Comparison of ENCODE assay signal across 28 cellular contexts in genomic region chr15:46127361-46127874, GRCh38.
DNase-seq lines count a peak whose midpoint lies in the region; ATAC-seq and TF ChIP-seq lines count a peak whose summit lies in the region.
"Had no signal": no experiment of that assay in that cellular context is flagged by ENCODE, and none has a peak within 500 bp of the region (broad histone marks: within the 10 kb centered on the region; RNA-seq: fewer than 3 reads in every experiment).

No MANE protein-coding gene starts in this region.

- H3K79me2 ChIP-seq in PC-3 (ENCODE audit: low read length) = no peaks in the 10 kb centered on the region

- H3K9me3 ChIP-seq in PC-3 (ENCODE audit: low read length) = 0 out of 2 replicates have a peak, but pooled peaks cover 7% of the 10 kb centered on the region
- H3K9me3 ChIP-seq: testis had no signal

- ATAC-seq in PC-3 (peak; percentile 88), HG02571 (IDR thresholded peaks at IDR 0.05; ENCODE audit: unreplicated experiment) (no peak), GM19324 (IDR thresholded peaks at IDR 0.05; ENCODE audit: low FRiP score, unreplicated experiment) (no peak)
- ATAC-seq: esophagus mucosa; HCT116; sciatic nerve; stimulated activated naive CD8-positive, alpha-beta T cell treated with anti-CD3 and anti-CD28 coated beads, Interleukin-15, Interleukin-2, amounts not matched to agents 100 U/mL and 50 U/mL, for 24 hours had no signal

- peaks cover 6% of the 10 kb centered on the region for H3F3A ChIP-seq in PC-3 (ENCODE audit: low read length, unreplicated experiment)

- H3K9me3 Mint-ChIP-seq in activated naive CD4-positive, alpha-beta T cell treated with anti-CD3 and anti-CD28 coated beads, Interleukin-2, amount 10 ng/mL, durations not matched to agents 7 days and 5 days = peaks cover 11% of the 10 kb centered on the region

- peak overlapping the region; percentile 62 for H3K4me2 ChIP-seq in PC-3 (ENCODE audit: low read length)

- peaks cover 30% of the 10 kb centered on the region for H3K4me1 ChIP-seq in PC-3 (ENCODE audit: insufficient read depth, low read length)
- H3K4me1 ChIP-seq: testis had no signal

- DNase-seq in activated naive CD4-positive, alpha-beta T cell treated with anti-CD3 and anti-CD28 coated beads, Interleukin-2, amount 10 ng/mL, durations not matched to agents 7 days and 5 days = no peak
- no peak for DNase-seq in activated naive CD4-positive, alpha-beta T cell treated with Interleukin-2 at 50 U/mL for 16 hours
- DNase-seq in PC-3 = peak; percentile 90
- DNase-seq in epithelial cell of prostate (ENCODE audit: low read depth, low spot score) = peak; percentile 16
- no peak for DNase-seq in stimulated activated CD4-positive, alpha-beta T cell treated with anti-CD3 and anti-CD28 coated beads, Interleukin-2, amount 100 ng/mL, for 48 hours
- no peak for DNase-seq in AG08395 (ENCODE audit: low spot score)
- DNase-seq: activated CD4-positive, alpha-beta memory T cell treated with anti-CD3 and anti-CD28 coated beads, Interleukin-2, amount 10 ng/mL, durations not matched to agents 7 days and 5 days; activated CD4-positive, CD25-positive, alpha-beta regulatory T cell treated with anti-CD3 and anti-CD28 coated beads, Interleukin-2, amount 50 U/mL, for 72 hours; activated CD8-positive, alpha-beta memory T cell treated with anti-CD3 and anti-CD28 coated beads, Interleukin-2, amount 50 U/mL, for 48 hours; CD8-positive, alpha-beta memory T cell; DMS153; effector memory CD4-positive, alpha-beta T cell; GDM1; hippocampal formation; NCI-H187 treated with DMSO at 0.1 percent for 48 hours; NCI-H69; stimulated activated naive CD8-positive, alpha-beta T cell treated with anti-CD3 and anti-CD28 coated beads, Interleukin-15, Interleukin-2, amounts not matched to agents 100 U/mL and 50 U/mL, for 24 hours; testis had no signal

- 0 out of 2 replicates have a peak overlapping the region, but pooled peaks have one; percentile 46 for H2AFZ ChIP-seq in PC-3 (ENCODE audit: low read length)

- no peaks in the 10 kb centered on the region for H3K36me3 ChIP-seq in PC-3 (ENCODE audit: low read depth, low read length)

- H3K27ac Mint-ChIP-seq in activated naive CD4-positive, alpha-beta T cell treated with anti-CD3 and anti-CD28 coated beads, Interleukin-2, amount 10 ng/mL, durations not matched to agents 7 days and 5 days = peak overlapping the region; percentile 43
- H3K27ac Mint-ChIP-seq: activated CD4-positive, alpha-beta memory T cell treated with anti-CD3 and anti-CD28 coated beads, Interleukin-2, amount 10 ng/mL, durations not matched to agents 7 days and 5 days; activated naive CD4-positive, alpha-beta T cell treated with anti-CD3 and anti-CD28 coated beads, Interleukin-2, amount 50 U/mL, for 24 hours; CD8-positive, alpha-beta memory T cell; memory B cell; T-helper 1 cell treated with Interleukin-12 subunit alpha and Interleukin-12 subunit beta and Interleukin-4 antibody, amounts not matched to agents 30 μg/mL and 1 μg/mL, for 36 hours had no signal

- peak overlapping the region; percentile 89 for H3K9ac ChIP-seq in PC-3 (ENCODE audit: low read length)

- H3K27ac ChIP-seq in PC-3 (ENCODE audit: low read length) (peak overlapping the region; percentile 100), epithelial cell of prostate (no peak overlapping the region)
- H3K27ac ChIP-seq: 22Rv1, coronary artery, testis had no signal

- H3K4me3 ChIP-seq in PC-3 (ENCODE audit: low read length) = peak overlapping the region; percentile 51
- H3K4me3 ChIP-seq: coronary artery, testis had no signal

- POLR2A ChIA-PET in PC-3 (lab: Charles Lee; ENCODE audit: unreplicated experiment) = no interaction called here

- no TSS peak for BruUV-seq in PC-3 (replicated peaks; lab: Mats Ljungman, UMichigan)

- no peak overlapping the region for H3K4me3 Mint-ChIP-seq in activated naive CD4-positive, alpha-beta T cell treated with anti-CD3 and anti-CD28 coated beads, Interleukin-2, amount 10 ng/mL, durations not matched to agents 7 days and 5 days
- H3K4me3 Mint-ChIP-seq: activated CD4-positive, alpha-beta memory T cell treated with anti-CD3 and anti-CD28 coated beads, Interleukin-2, amount 10 ng/mL, durations not matched to agents 7 days and 5 days; activated naive CD4-positive, alpha-beta T cell treated with anti-CD3 and anti-CD28 coated beads, Interleukin-2, amount 50 U/mL, for 24 hours; CD8-positive, alpha-beta memory T cell; memory B cell; T-helper 1 cell treated with Interleukin-12 subunit alpha and Interleukin-12 subunit beta and Interleukin-4 antibody, amounts not matched to agents 30 μg/mL and 1 μg/mL, for 36 hours had no signal

- no peak for TF ChIP-seq CTCF in PC-3 (conservative IDR thresholded peaks at IDR 0.05; ENCODE audit: low read depth, low read length)

- no peaks in the 10 kb centered on the region for H3K36me3 Mint-ChIP-seq in activated naive CD4-positive, alpha-beta T cell treated with anti-CD3 and anti-CD28 coated beads, Interleukin-2, amount 10 ng/mL, durations not matched to agents 7 days and 5 days
- H3K36me3 Mint-ChIP-seq: activated naive CD4-positive, alpha-beta T cell treated with anti-CD3 and anti-CD28 coated beads, Interleukin-2, amount 50 U/mL, for 24 hours; CD8-positive, alpha-beta memory T cell; memory B cell had no signal

- CTCF ChIA-PET in activated naive CD4-positive, alpha-beta T cell treated with anti-CD3 and anti-CD28 coated beads, Interleukin-2, amount 10 ng/mL, durations not matched to agents 7 days and 5 days (lab: Charles Lee) = no interaction called here
- CTCF ChIA-PET in PC-3 (lab: Charles Lee) = no interaction called here

- intact Hi-C loops in PC-3 (cut with micrococcal nuclease) = loop anchor here (5.0 kb wide), 3 partner anchors 40 to 485 kb away; no protein-coding TSS in a partner anchor

- H3K27me3 Mint-ChIP-seq in activated naive CD4-positive, alpha-beta T cell treated with anti-CD3 and anti-CD28 coated beads, Interleukin-2, amount 10 ng/mL, durations not matched to agents 7 days and 5 days = no peaks in the 10 kb centered on the region
- H3K27me3 Mint-ChIP-seq: activated CD4-positive, alpha-beta memory T cell treated with anti-CD3 and anti-CD28 coated beads, Interleukin-2, amount 10 ng/mL, durations not matched to agents 7 days and 5 days; activated naive CD4-positive, alpha-beta T cell treated with anti-CD3 and anti-CD28 coated beads, Interleukin-2, amount 50 U/mL, for 24 hours; CD8-positive, alpha-beta memory T cell; memory B cell had no signal

- H3K9me2 ChIP-seq in PC-3 (replicated peaks; ENCODE audit: low read length) = no peaks in the 10 kb centered on the region

- H4K20me1 ChIP-seq in PC-3 (ENCODE audit: low read length) = no peaks in the 10 kb centered on the region

- H3K4me1 Mint-ChIP-seq in activated naive CD4-positive, alpha-beta T cell treated with anti-CD3 and anti-CD28 coated beads, Interleukin-2, amount 10 ng/mL, durations not matched to agents 7 days and 5 days = no peaks in the 10 kb centered on the region
- H3K4me1 Mint-ChIP-seq: activated CD4-positive, alpha-beta memory T cell treated with anti-CD3 and anti-CD28 coated beads, Interleukin-2, amount 10 ng/mL, durations not matched to agents 7 days and 5 days; activated naive CD4-positive, alpha-beta T cell treated with anti-CD3 and anti-CD28 coated beads, Interleukin-2, amount 50 U/mL, for 24 hours; CD8-positive, alpha-beta memory T cell; memory B cell had no signal

- H3K27me3 ChIP-seq in PC-3 (ENCODE audit: low read length) = no peaks in the 10 kb centered on the region
- H3K27me3 ChIP-seq: testis had no signal

Comparison
In these comparisons a context has a peak if more than half of its experiments do, and no peak if none do; other contexts are left out.
1. DNase-seq: peak in PC-3 (single experiment) and epithelial cell of prostate (single experiment); none in activated naive CD4-positive, alpha-beta T cell treated with anti-CD3 and anti-CD28 coated beads, Interleukin-2, amount 10 ng/mL, durations not matched to agents 7 days and 5 days (single experiment), activated naive CD4-positive, alpha-beta T cell treated with Interleukin-2 at 50 U/mL for 16 hours (single experiment), stimulated activated CD4-positive, alpha-beta T cell treated with anti-CD3 and anti-CD28 coated beads, Interleukin-2, amount 100 ng/mL, for 48 hours (0 of 2) and AG08395 (single experiment).